20 cellular contexts compared by ENCODE assay signal in the genomic region with DNA sequence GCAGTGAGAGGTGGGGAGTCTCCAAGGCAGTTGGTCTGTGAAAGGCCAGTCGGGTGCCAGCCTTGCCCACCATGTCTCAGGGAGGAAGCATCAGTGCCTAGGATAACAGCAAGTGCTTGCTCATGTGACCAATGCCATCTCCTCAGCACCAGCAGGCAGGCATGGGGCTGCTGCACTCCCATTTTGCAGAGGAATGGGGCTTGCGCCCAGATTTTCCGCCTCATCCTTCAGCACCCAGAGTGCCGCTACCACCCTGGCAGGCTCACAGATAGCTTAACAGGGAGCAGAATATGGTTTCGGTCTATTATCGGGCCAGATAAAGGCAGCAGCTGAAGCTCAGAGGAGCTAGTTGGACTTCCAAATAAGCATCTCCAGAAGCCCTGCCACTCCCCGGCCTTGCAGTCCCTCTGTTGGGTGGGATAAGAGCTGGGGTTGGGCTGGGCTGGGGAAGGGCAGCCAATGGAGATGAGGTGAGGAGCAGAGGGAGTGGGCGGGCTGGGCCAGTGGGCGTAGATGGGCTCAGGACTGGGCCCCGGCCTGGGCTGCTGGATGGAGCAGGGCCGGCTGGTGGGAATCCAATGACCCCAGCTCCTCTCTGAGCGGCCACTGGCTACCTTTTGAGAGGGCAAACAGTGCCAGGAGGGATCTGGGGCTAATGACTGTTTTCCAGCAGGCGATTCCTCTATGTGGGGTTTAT. TPM values are rescaled to one million over a fixed set of nuclear protein-coding genes. Genes with fewer than 3 reads are reported as not detected.
DNase-seq lines count a peak whose midpoint lies in the region; ATAC-seq, FAIRE-seq and TF ChIP-seq lines count a peak whose summit lies in the region.
"Had no signal": no experiment of that assay in that cellular context is flagged by ENCODE, and none has a peak within 500 bp of the region (broad histone marks: within the 10 kb centered on the region; RNA-seq: fewer than 3 reads in every experiment).

No MANE protein-coding gene starts in this region.

- H3K4me2 ChIP-seq in HepG2 (ENCODE audit: low read depth, low read length) (no peak overlapping the region), K562 (ENCODE audit: insufficient read depth, low read length) (no peak overlapping the region)

- TF ChIP-seq POLR2A in right lobe of liver (IDR thresholded peaks at IDR 0.05) (no peak), HepG2 (IDR thresholded peaks at IDR 0.05; ENCODE audit: insufficient read depth in 1 of 2, low read depth in 2 of 2, low read length in 2 of 2) (no peak), K562 (conservative IDR thresholded peaks at IDR 0.05) (no peak)

- H3K4me3 ChIP-seq in right lobe of liver (no peak overlapping the region), HepG2 (replicated peaks in 1 of 3; ENCODE audit: insufficient read depth in 1 of 3, low read depth in 2 of 3, low read length in 3 of 3) (no peak overlapping the region), K562 (no peak overlapping the region), lower lobe of right lung (no peak overlapping the region)

- in situ Hi-C loops in HepG2 (cut with HindIII; ENCODE audit: extremely low pct_ligation_motif_present, low pct_unique_long_range_greater_than_20kb) (loop anchor here (5.0 kb wide), 1 partner anchor 33 kb away; no protein-coding TSS in a partner anchor), K562 (cut with MboI) (no loop called here)

- H3K4me1 ChIP-seq in right lobe of liver (no peaks in the 10 kb centered on the region), HepG2 (ENCODE audit: insufficient read depth, low read length) (peaks cover 12% of the 10 kb centered on the region; the same call in 1 of the 2 replicates), K562 (replicated peaks in 1 of 2; ENCODE audit: control insufficient read depth in 2 of 2, insufficient read depth in 2 of 2, low read length in 2 of 2) (peaks cover 0 to 3% of the 10 kb centered on the region in 2 experiments; a peak in 4 of 5 replicates), lower lobe of right lung (peaks cover 49% of the 10 kb centered on the region)

- TF ChIP-seq CTCF in right lobe of liver (IDR thresholded peaks at IDR 0.05), result no peak
- no peak for TF ChIP-seq CTCF in HepG2 (CRISPR knock-in tag; IDR thresholded peaks at IDR 0.05)
- no peak for TF ChIP-seq CTCF in K562 (IDR thresholded peaks at IDR 0.05 in 2 of 3, conservative IDR thresholded peaks at IDR 0.05 in 1 of 3; ENCODE audit: insufficient read depth in 2 of 3, low read depth in 1 of 3, low read length in 3 of 3)
- TF ChIP-seq CTCF in lower lobe of right lung (IDR thresholded peaks at IDR 0.05), result no peak

- no peaks in the 10 kb centered on the region for H3K79me2 ChIP-seq in HepG2 (ENCODE audit: insufficient read depth, low read length)
- H3K79me2 ChIP-seq in K562 (ENCODE audit: control insufficient read depth, insufficient read depth, low read length), result no peaks in the 10 kb centered on the region

- H3K9me3 ChIP-seq in right lobe of liver, result no peaks in the 10 kb centered on the region
- no peaks in the 10 kb centered on the region for H3K9me3 ChIP-seq in HepG2 (ENCODE audit: low read length)
- H3K9me3 ChIP-seq in K562 (replicated peaks; ENCODE audit: control insufficient read depth, insufficient read depth, low read depth, low read length), result no peaks in the 10 kb centered on the region
- H3K9me3 ChIP-seq in lower lobe of right lung, result no peaks in the 10 kb centered on the region
- H3K9me3 ChIP-seq: Caco-2 had no signal

- 82% methylated on average over 8 of the region's 13 CpGs for WGBS in right lobe of liver (ENCODE audit: insufficient coverage, low coverage, low lambda C conversion rate, missing lambda C conversion rate)
- WGBS in HepG2 (ENCODE audit: low lambda C conversion rate), result 67% methylated on average over 3 of the region's 13 CpGs
- 4% methylated on average over 9 of the region's 13 CpGs for WGBS in K562 (ENCODE audit: insufficient coverage, low coverage, missing lambda C conversion rate)

- no peaks in the 10 kb centered on the region for H3K27me3 ChIP-seq in right lobe of liver
- peaks cover 9 to 60% of the 10 kb centered on the region in 2 experiments for H3K27me3 ChIP-seq in HepG2 (ENCODE audit: control insufficient read depth in 1 of 2, insufficient read depth in 2 of 2, low read length in 2 of 2)
- H3K27me3 ChIP-seq in K562 (ENCODE audit: control insufficient read depth in 2 of 2, insufficient read depth in 2 of 2, low read length in 2 of 2), result peaks cover 33 to 91% of the 10 kb centered on the region in 2 experiments; a peak in 4 of 5 replicates
- H3K27me3 ChIP-seq in lower lobe of right lung (ENCODE audit: low read depth), result peaks cover 6% of the 10 kb centered on the region

- ATAC-seq in right lobe of liver (no peak), HepG2 (no peak), K562 (no peak; the same call in 2 of the 3 replicates), lower lobe of right lung (no peak), HG03159 (IDR thresholded peaks at IDR 0.05; ENCODE audit: unreplicated experiment) (no peak), GM21717 (IDR thresholded peaks at IDR 0.05; ENCODE audit: unreplicated experiment) (no peak), sciatic nerve (no peak)
- ATAC-seq: esophagus mucosa, T-cell had no signal

- POLR2A ChIA-PET in HepG2 (lab: Yijun Ruan, JAX) (no interaction called here), K562 (lab: Yijun Ruan, JAX) (interaction anchor here (1.0 kb wide), 1 partner anchor 11 kb away, joined by 3 read pairs; no protein-coding TSS in a partner anchor)

- intact Hi-C loops in right lobe of liver (cut with DNase I) (no loop called here), HepG2 (cut with micrococcal nuclease; ENCODE audit: unreplicated experiment) (no loop called here), K562 (cut with micrococcal nuclease) (no loop called here), lower lobe of right lung (cut with DNase I) (no loop called here), sciatic nerve (cut with DNase I) (no loop called here)

- no peak for FAIRE-seq in HepG2 (lab: Jason Lieb, UNC)
- no peak for FAIRE-seq in K562 (lab: Jason Lieb, UNC)
- FAIRE-seq: colon, keratinocyte had no signal

- BruUV-seq in HepG2 (replicated peaks; lab: Mats Ljungman, UMichigan) (no TSS peak), K562 (replicated peaks; lab: Mats Ljungman, UMichigan) (no TSS peak)

- H4K20me1 ChIP-seq in HepG2 (ENCODE audit: insufficient read depth, low read length) (no peaks in the 10 kb centered on the region), K562 (replicated peaks; ENCODE audit: control insufficient read depth, insufficient read depth, low read length) (peaks cover 6% of the 10 kb centered on the region)

- H3K27ac ChIP-seq in right lobe of liver (no peak overlapping the region), HepG2 (ENCODE audit: extremely low read length, insufficient read depth, low read length) (no peak overlapping the region), K562 (ENCODE audit: extremely low read depth, low read depth, low read length) (no peak overlapping the region), lower lobe of right lung (no peak overlapping the region)

- no peaks in the 10 kb centered on the region for H3K9me1 ChIP-seq in K562 (ENCODE audit: control insufficient read depth, insufficient read depth, low read length)

- DNase-seq in right lobe of liver (peak in 2 of 3 donors; percentile 15 to 36), HepG2 (ENCODE audit: low spot score) (no peak), K562 (ENCODE audit: extremely low read depth in 1 of 4, low spot score in 3 of 4) (peak; percentile 16 to 49 (median 39)), lower lobe of right lung (peak; percentile 40), DMS79 treated with DMSO at 0.1 percent for 48 hours (lab: John Stamatoyannopoulos, UW) (no peak), sciatic nerve (ENCODE audit: low spot score) (no peak)
- DNase-seq: activated effector memory CD4-positive, alpha-beta T cell treated with Interleukin-2 at 50 U/mL for 16 hours; amygdala; Caco-2; head of caudate nucleus; NCI-H1436 treated with DMSO at 0.1 percent for 48 hours; NCI-H510A treated with DMSO at 0.1 percent for 48 hours; stimulated activated CD4-positive, alpha-beta T cell treated with anti-CD3 and anti-CD28 coated beads, Interleukin-12 subunit alpha, Interleukin-12 subunit beta, amount 100 ng/mL, for 4 hours; stimulated activated naive CD4-positive, alpha-beta T cell treated with Interleukin-2 at 50 U/mL for 16 hours; T-cell had no signal

- H3K9ac ChIP-seq in HepG2 (ENCODE audit: insufficient read depth, low read depth, low read length), result no peak overlapping the region
- no peak overlapping the region for H3K9ac ChIP-seq in K562 (ENCODE audit: insufficient read depth in 1 of 2, low read depth in 2 of 2, low read length in 2 of 2)

- H2AFZ ChIP-seq in HepG2 (ENCODE audit: low read length) (no peak overlapping the region), K562 (ENCODE audit: low read depth, low read length) (no peak overlapping the region)

- H3K36me3 ChIP-seq in right lobe of liver, result no peaks in the 10 kb centered on the region
- H3K36me3 ChIP-seq in HepG2 (replicated peaks in 1 of 2; ENCODE audit: control insufficient read depth in 1 of 2, insufficient read depth in 2 of 2, low read length in 2 of 2), result no peaks in the 10 kb centered on the region
- H3K36me3 ChIP-seq in K562 (ENCODE audit: control insufficient read depth, insufficient read depth, low read length), result no peaks in the 10 kb centered on the region
- no peaks in the 10 kb centered on the region for H3K36me3 ChIP-seq in lower lobe of right lung

- TF ChIP-seq RAD21 in HepG2 (CRISPR knock-in tag; IDR thresholded peaks at IDR 0.05) (no peak), K562 (CRISPR knock-in tag; conservative IDR thresholded peaks at IDR 0.05 in 1 of 2, IDR thresholded peaks at IDR 0.05 in 1 of 2) (no peak)

- CTCF ChIA-PET in HepG2 (lab: Yijun Ruan, JAX; ENCODE audit: low intra/inter-chr PET ratio, low total read pairs), result no interaction called here
- CTCF ChIA-PET in K562 (lab: Yijun Ruan, JAX; ENCODE audit: low intra/inter-chr PET ratio), result interaction anchor here (0.7 kb wide), 1 partner anchor 22 kb away, joined by 3 read pairs; no protein-coding TSS in a partner anchor

- TF ChIP-seq EP300 in HepG2 (IDR thresholded peaks at IDR 0.05; ENCODE audit: low read depth in 2 of 2, low read length in 2 of 2) (no peak), HepG2 (CRISPR knock-in tag; IDR thresholded peaks at IDR 0.05; ENCODE audit: borderline replicate concordance) (no peak), K562 (IDR thresholded peaks at IDR 0.05; ENCODE audit: low read length) (no peak)

RNA-seq across cellular contexts. Expression of a gene that starts 8.4 kb away (rescaled TPM):
- under 1 TPM; 0.09 to 0.51 (median 0.15) TPM for total RNA-seq in right lobe of liver
- total RNA-seq in HepG2 (2016; rRNA removed; fragmentation: Illumina TruSeq; extraction: Trizol), result 0.27 and 0.58 TPM in 2 replicates
- total RNA-seq in HepG2 (2016; cell fraction: cytosol; rRNA removed; fragmentation: Illumina TruSeq; extraction: Trizol; ENCODE audit: low read depth), result 0.10 TPM in 1 of 2 replicates, not detected in the other
- 0.37 and 0.39 TPM in 2 replicates for total RNA-seq in HepG2 (2016; cell fraction: insoluble cytoplasmic fraction; rRNA removed; fragmentation: Illumina TruSeq; extraction: Trizol)
- 0.34 and 0.38 TPM in 2 replicates for total RNA-seq in HepG2 (2016; cell fraction: membrane; rRNA removed; fragmentation: Illumina TruSeq; extraction: Trizol)
- total RNA-seq in HepG2 (2016; cell fraction: nucleus; rRNA removed; fragmentation: Illumina TruSeq; extraction: Trizol), result 0.41 and 0.53 TPM in 2 replicates
- polyA plus RNA-seq in HepG2 (2011; rRNA removed), result 0.53 and 0.76 TPM in 2 replicates
- 0.43 and 0.69 TPM in 2 replicates for polyA plus RNA-seq in HepG2 (2011; cell fraction: cytosol; rRNA removed)
- polyA plus RNA-seq in HepG2 (2011; cell fraction: nucleus; rRNA removed), result 0.71 and 0.74 TPM in 2 replicates
- polyA plus RNA-seq in HepG2 (2012), result 0.08 and 0.25 TPM in 2 replicates
- polyA plus RNA-seq in HepG2 (2016; cell fraction: cytosol; fragmentation: Illumina TruSeq; extraction: Trizol; ENCODE audit: low read depth), result 0.09 and 0.11 TPM in 2 replicates
- polyA plus RNA-seq in HepG2 (2016; cell fraction: insoluble cytoplasmic fraction; fragmentation: Illumina TruSeq; extraction: Trizol; ENCODE audit: low read depth), result 0.62 and 0.85 TPM in 2 replicates
- polyA plus RNA-seq in HepG2 (2016; cell fraction: membrane; fragmentation: Illumina TruSeq; extraction: Trizol; ENCODE audit: low read depth), result 0.37 and 0.48 TPM in 2 replicates
- 0.92 and 1.2 TPM in 2 replicates for polyA plus RNA-seq in HepG2 (2016; cell fraction: nucleus; fragmentation: Illumina TruSeq; extraction: Trizol; ENCODE audit: insufficient read depth, low read depth)
- polyA minus RNA-seq in HepG2 (2011; rRNA and poly(A)+ RNA removed; ENCODE audit: low replicate concordance), result 1.4 and 134 TPM in 2 replicates
- polyA minus RNA-seq in HepG2 (2011; cell fraction: cytosol; rRNA and poly(A)+ RNA removed), result 0.70 and 1.1 TPM in 2 replicates
- 0.26 and 0.62 TPM in 2 replicates for polyA minus RNA-seq in HepG2 (2011; cell fraction: nucleus; rRNA and poly(A)+ RNA removed)
- not detected in 2 replicates for total RNA-seq in K562 (2011; cell fraction: chromatin; rRNA removed; ENCODE audit: low replicate concordance)
- not detected in 2 replicates for total RNA-seq in K562 (2011; cell fraction: nucleolus; rRNA removed)
- total RNA-seq in K562 (2011; cell fraction: nucleoplasm; rRNA removed), result not detected in 2 replicates
- total RNA-seq in K562 (2014; rRNA removed), result not detected in 2 replicates
- not detected in 2 replicates for total RNA-seq in K562 (2014; rRNA removed; fragmentation: Illumina TruSeq; extraction: Trizol)
- total RNA-seq in K562 (2015; rRNA removed; fragmentation: Illumina TruSeq; extraction: Trizol), result not detected in 2 replicates
- not detected in 2 replicates for total RNA-seq in K562 (2021)
- polyA plus RNA-seq in K562 (2011; rRNA removed), result not detected in 2 replicates
- polyA plus RNA-seq in K562 (2011; cell fraction: cytosol; rRNA removed), result not detected in 2 replicates
- not detected in 2 replicates for polyA plus RNA-seq in K562 (2011; cell fraction: nucleus; rRNA removed)
- not detected in 2 replicates for polyA plus RNA-seq in K562 (2012)
- not detected in 2 replicates for polyA plus RNA-seq in K562 (2014; fragmentation: Illumina TruSeq; extraction: Trizol)
- polyA plus RNA-seq in K562 (2014; fragmentation: Nextera tagmentation; extraction: Ambion mirVana), result not detected
- not detected in 2 replicates for polyA plus RNA-seq in K562 (2014; rRNA removed)
- polyA minus RNA-seq in K562 (2011; rRNA and poly(A)+ RNA removed), result not detected in 2 replicates
- polyA minus RNA-seq in K562 (2011; cell fraction: cytosol; rRNA and poly(A)+ RNA removed), result 0.29 and 1.0 TPM in 2 replicates
- polyA minus RNA-seq in K562 (2011; cell fraction: nucleus; rRNA and poly(A)+ RNA removed), result 0.13 TPM in 1 of 2 replicates, not detected in the other
- total RNA-seq in lower lobe of right lung, result 3.0 TPM
- total RNA-seq in sciatic nerve, result 0.13 TPM

RNA-seq across cellular contexts. Expression of a gene that starts 32.8 kb away (rescaled TPM):
- total RNA-seq in right lobe of liver (10 to 100 TPM in 3 of 6 experiments, 1 to 10 TPM in 3; 3.4 to 19.2 (median 10.7) TPM), HepG2 (2016; rRNA removed; fragmentation: Illumina TruSeq; extraction: Trizol) (not detected in 2 replicates), K562 (2014; rRNA removed) (not detected in 2 replicates), K562 (2014; rRNA removed; fragmentation: Illumina TruSeq; extraction: Trizol) (not detected in 2 replicates), K562 (2015; rRNA removed; fragmentation: Illumina TruSeq; extraction: Trizol) (not detected in 2 replicates), K562 (2021) (1.4 and 1.6 TPM in 2 replicates), lower lobe of right lung (257 TPM), sciatic nerve (4.0 TPM)
- total RNA-seq in HepG2 (2016; cell fraction: cytosol; rRNA removed; fragmentation: Illumina TruSeq; extraction: Trizol; ENCODE audit: low read depth), result not detected in 2 replicates
- not detected in 2 replicates for total RNA-seq in HepG2 (2016; cell fraction: insoluble cytoplasmic fraction; rRNA removed; fragmentation: Illumina TruSeq; extraction: Trizol)
- 0.31 TPM in 1 of 2 replicates, not detected in the other for total RNA-seq in HepG2 (2016; cell fraction: membrane; rRNA removed; fragmentation: Illumina TruSeq; extraction: Trizol)
- total RNA-seq in HepG2 (2016; cell fraction: nucleus; rRNA removed; fragmentation: Illumina TruSeq; extraction: Trizol), result not detected in 2 replicates
- polyA plus RNA-seq in HepG2 (2011; rRNA removed) (0.83 TPM in 1 of 2 replicates, not detected in the other), K562 (2011; rRNA removed) (not detected in 2 replicates), K562 (2014; fragmentation: Illumina TruSeq; extraction: Trizol) (not detected in 2 replicates), K562 (2014; fragmentation: Nextera tagmentation; extraction: Ambion mirVana) (not detected), K562 (2014; rRNA removed) (not detected in 2 replicates)
- 0.47 and 1.2 TPM in 2 replicates for polyA plus RNA-seq in HepG2 (2011; cell fraction: cytosol; rRNA removed)
- not detected in 2 replicates for polyA plus RNA-seq in HepG2 (2011; cell fraction: nucleus; rRNA removed)
- not detected in 2 replicates for polyA plus RNA-seq in HepG2 (2012)
- polyA plus RNA-seq in HepG2 (2016; cell fraction: cytosol; fragmentation: Illumina TruSeq; extraction: Trizol; ENCODE audit: low read depth), result 0.34 TPM in 1 of 2 replicates, not detected in the other
- not detected in 2 replicates for polyA plus RNA-seq in HepG2 (2016; cell fraction: insoluble cytoplasmic fraction; fragmentation: Illumina TruSeq; extraction: Trizol; ENCODE audit: low read depth)
- polyA plus RNA-seq in HepG2 (2016; cell fraction: membrane; fragmentation: Illumina TruSeq; extraction: Trizol; ENCODE audit: low read depth), result not detected in 2 replicates
- not detected in 2 replicates for polyA plus RNA-seq in HepG2 (2016; cell fraction: nucleus; fragmentation: Illumina TruSeq; extraction: Trizol; ENCODE audit: insufficient read depth, low read depth)
- polyA minus RNA-seq in HepG2 (2011; rRNA and poly(A)+ RNA removed; ENCODE audit: low replicate concordance), result 646 TPM in 1 of 2 replicates, not detected in the other
- 4.2 and 7.9 TPM in 2 replicates for polyA minus RNA-seq in HepG2 (2011; cell fraction: cytosol; rRNA and poly(A)+ RNA removed)
- polyA minus RNA-seq in HepG2 (2011; cell fraction: nucleus; rRNA and poly(A)+ RNA removed), result 1.5 and 2.7 TPM in 2 replicates
- total RNA-seq in K562 (2011; cell fraction: chromatin; rRNA removed; ENCODE audit: low replicate concordance), result not detected in 2 replicates
- not detected in 2 replicates for total RNA-seq in K562 (2011; cell fraction: nucleolus; rRNA removed)
- total RNA-seq in K562 (2011; cell fraction: nucleoplasm; rRNA removed), result not detected in 2 replicates
- not detected in 2 replicates for polyA plus RNA-seq in K562 (2011; cell fraction: cytosol; rRNA removed)
- not detected in 2 replicates for polyA plus RNA-seq in K562 (2011; cell fraction: nucleus; rRNA removed)
- not detected in 2 replicates for polyA plus RNA-seq in K562 (2012)
- polyA minus RNA-seq in K562 (2011; rRNA and poly(A)+ RNA removed), result not detected in 2 replicates
- polyA minus RNA-seq in K562 (2011; cell fraction: cytosol; rRNA and poly(A)+ RNA removed), result 3.6 and 12.1 TPM in 2 replicates
- polyA minus RNA-seq in K562 (2011; cell fraction: nucleus; rRNA and poly(A)+ RNA removed), result 1.7 and 2.2 TPM in 2 replicates

Comparison
In these comparisons a context has a peak if more than half of its experiments do, and no peak if none do; other contexts are left out.
1. DNase-seq: peak in right lobe of liver (2 of 3), K562 (4 of 4) and lower lobe of right lung (single experiment); none in HepG2 (single experiment), DMS79 treated with DMSO at 0.1 percent for 48 hours (single experiment) and sciatic nerve (single experiment).
2. RNA of a gene that starts 32.8 kb away (total RNA-seq): 257 TPM in lower lobe of right lung (single experiment); 3.4 to 19.2 TPM in right lobe of liver, 4.0 TPM in sciatic nerve (single experiment), 0.31 TPM in HepG2 and 1.4 to 1.6 TPM in K562; every median in the first group is over 10 times any median in the second.